In genomic region chr2:217654173-217654572, GRCh38 we compare ENCODE assay signal across 16 cellular contexts.
DNase-seq lines count a peak whose midpoint lies in the region; ATAC-seq, FAIRE-seq and TF ChIP-seq lines count a peak whose summit lies in the region.
"Had no signal": no experiment of that assay in that cellular context is flagged by ENCODE, and none has a peak within 500 bp of the region (broad histone marks: within the 10 kb centered on the region; RNA-seq: fewer than 3 reads in every experiment).

No MANE protein-coding gene starts in this region.

- no peak for TF ChIP-seq EP300 in transverse colon (IDR thresholded peaks at IDR 0.05; ENCODE audit: low read depth)

- intact Hi-C loops in transverse colon (cut with DNase I; ENCODE audit: low total_unique reads) (no loop called here), left ventricle myocardium inferior (cut with micrococcal nuclease) (no loop called here)

- 55 to 84% methylated on average over 2 to 4 of the region's 4 CpGs for WGBS in transverse colon (ENCODE audit: low coverage in 1 of 2), 2 donors

- no peaks in the 10 kb centered on the region for H3K9me3 ChIP-seq in transverse colon
- H3K9me3 ChIP-seq in left ventricle myocardium inferior (replicated peaks) = no peaks in the 10 kb centered on the region
- H3K9me3 ChIP-seq: neutrophil had no signal

- TF ChIP-seq CTCF in transverse colon (IDR thresholded peaks at IDR 0.05) (no peak), left ventricle myocardium inferior (IDR thresholded peaks at IDR 0.05; ENCODE audit: borderline replicate concordance) (no peak)

- H3K27ac ChIP-seq in transverse colon (peak overlapping the region in 3 of 4 donors; percentile 71 to 77 (median 74)), left ventricle myocardium inferior (replicated peaks) (no peak overlapping the region)
- H3K27ac ChIP-seq: KMS-11, neutrophil, SK-N-MC had no signal

- peak; percentile 18 for ATAC-seq in esophagus mucosa

- in situ Hi-C loops in transverse colon (cut with MboI; ENCODE audit: low pct_ligation_motif_present in 1 of 4, low pct_unique_long_range_greater_than_20kb in 1 of 4, low sequenced_read_pairs in 3 of 4) = no loop called here

- H3K4me1 ChIP-seq in transverse colon = peaks cover 0 to 22% (median 2%) of the 10 kb centered on the region in 4 donors
- H3K4me1 ChIP-seq in left ventricle myocardium inferior = peaks cover 10% of the 10 kb centered on the region

- FAIRE-seq in RCC 7860 (lab: Jason Lieb, UNC) = no peak
- FAIRE-seq: GM12891 had no signal

- H3K4me3 ChIP-seq in transverse colon = no peak overlapping the region
- H3K4me3 ChIP-seq in left ventricle myocardium inferior = no peak overlapping the region
- H3K4me3 ChIP-seq: SK-N-MC had no signal

- TF ChIP-seq POLR2A in transverse colon (IDR thresholded peaks at IDR 0.05) = no peak

- peak; percentile 17 for DNase-seq in HT1080 (ENCODE audit: low read depth)
- peak; percentile 27 for DNase-seq in renal cortical epithelial cell (ENCODE audit: low read depth)
- DNase-seq in transverse colon = no peak
- DNase-seq in activated CD4-positive, alpha-beta T cell treated with anti-CD3 and anti-CD28 coated beads, Interleukin-2, amount 50 U/mL, for 48 hours = no peak
- no peak for DNase-seq in NOMO-1 treated with dmso at 0.1 percent for 144 hours (lab: John Stamatoyannopoulos, UW; ENCODE audit: unreplicated experiment)
- DNase-seq in left ventricle myocardium inferior = no peak
- no peak for DNase-seq in RCC 7860 (ENCODE audit: low spot score)
- DNase-seq: activated CD4-positive, alpha-beta T cell treated with anti-CD3 and anti-CD28 coated beads, Interleukin-2, amount 50 U/mL, for 4 hours; cerebellar nuclear complex; NCI-H1436; NCI-H446 treated with DMSO at 0.1 percent for 48 hours had no signal

- no peaks in the 10 kb centered on the region for H3K36me3 ChIP-seq in transverse colon
- no peaks in the 10 kb centered on the region for H3K36me3 ChIP-seq in left ventricle myocardium inferior
- H3K36me3 ChIP-seq: neutrophil had no signal

- H3K27me3 ChIP-seq in transverse colon (no peaks in the 10 kb centered on the region), left ventricle myocardium inferior (ENCODE audit: low read depth) (no peaks in the 10 kb centered on the region)

Comparison
In these comparisons a context has a peak if more than half of its experiments do, and no peak if none do; other contexts are left out.
1. DNase-seq: peak in HT1080 (single experiment) and renal cortical epithelial cell (single experiment); none in transverse colon (single experiment), activated CD4-positive, alpha-beta T cell treated with anti-CD3 and anti-CD28 coated beads, Interleukin-2, amount 50 U/mL, for 48 hours (0 of 2), NOMO-1 treated with dmso at 0.1 percent for 144 hours (single experiment), left ventricle myocardium inferior (single experiment) and RCC 7860 (single experiment).